Comparison of ENCODE assay signal across 10 cellular contexts in genomic region chr7:26705567-26705966, GRCh38.
DNase-seq lines count a peak whose midpoint lies in the region; ATAC-seq, FAIRE-seq and TF ChIP-seq lines count a peak whose summit lies in the region.
"Had no signal": no experiment of that assay in that cellular context is flagged by ENCODE, and none has a peak within 500 bp of the region (broad histone marks: within the 10 kb centered on the region; RNA-seq: fewer than 3 reads in every experiment).

No MANE protein-coding gene starts in this region.

- no peak overlapping the region for H3K4me3 Mint-ChIP-seq in natural killer cell treated with Interleukin-12 subunit alpha and Interleukin-12 subunit beta and Interleukin-15 and Interleukin-18, amount 100 ng/mL, for 72 hours

- H3K36me3 Mint-ChIP-seq in natural killer cell treated with Interleukin-12 subunit alpha and Interleukin-12 subunit beta and Interleukin-15 and Interleukin-18, amount 100 ng/mL, for 72 hours, result no peaks in the 10 kb centered on the region

- H3K27me3 Mint-ChIP-seq in natural killer cell treated with Interleukin-12 subunit alpha and Interleukin-12 subunit beta and Interleukin-15 and Interleukin-18, amount 100 ng/mL, for 72 hours, result no peaks in the 10 kb centered on the region

- in situ Hi-C loops in KBM-7 (cut with MboI; ENCODE audit: low pct_unique_long_range_greater_than_20kb, low sequenced_read_pairs), result no loop called here

- FAIRE-seq in GM12892 (lab: Jason Lieb, UNC), result no peak

- DNase-seq in H4 (ENCODE audit: low spot score) (peak; percentile 92), NCI-H226 (peak; percentile 93), epithelial cell of prostate (ENCODE audit: low read depth, low spot score) (peak; percentile 39), skeletal muscle cell (ENCODE audit: low read depth) (peak; percentile 90), KBM-7 (no peak), GM12892 (ENCODE audit: insufficient read length) (no peak)
- no peak for DNase-seq in stimulated activated naive CD4-positive, alpha-beta T cell (lab: John Stamatoyannopoulos, UW)
- no peak for DNase-seq in natural killer cell treated with Interleukin-12 subunit alpha and Interleukin-12 subunit beta and Interleukin-15 and Interleukin-18, amount 100 ng/mL, for 72 hours (ENCODE audit: low spot score)
- DNase-seq: nucleus accumbens had no signal

- H3K27ac Mint-ChIP-seq in natural killer cell treated with Interleukin-12 subunit alpha and Interleukin-12 subunit beta and Interleukin-15 and Interleukin-18, amount 100 ng/mL, for 72 hours, result no peak overlapping the region

- H3K27ac ChIP-seq in epithelial cell of prostate, result no peak overlapping the region

- H3K4me1 Mint-ChIP-seq in natural killer cell treated with Interleukin-12 subunit alpha and Interleukin-12 subunit beta and Interleukin-15 and Interleukin-18, amount 100 ng/mL, for 72 hours (ENCODE audit: low read depth in 2 of 2), result no peaks in the 10 kb centered on the region

- H3K4me3 ChIP-seq in skeletal muscle cell (ENCODE audit: low read depth, low read length), result no peak overlapping the region

- ATAC-seq in natural killer cell treated with Interleukin-12 subunit alpha and Interleukin-12 subunit beta and Interleukin-15 and Interleukin-18, amount 100 ng/mL, for 72 hours, result no peak
- ATAC-seq: esophagus mucosa had no signal

- no peak for TF ChIP-seq POLR2A in GM12892 (IDR thresholded peaks at IDR 0.05; ENCODE audit: low read depth, low read length)

- H3K9me3 Mint-ChIP-seq in natural killer cell treated with Interleukin-12 subunit alpha and Interleukin-12 subunit beta and Interleukin-15 and Interleukin-18, amount 100 ng/mL, for 72 hours, result no peaks in the 10 kb centered on the region

Comparison
In these comparisons a context has a peak if more than half of its experiments do, and no peak if none do; other contexts are left out.
1. DNase-seq: peak in H4 (single experiment), NCI-H226 (single experiment), epithelial cell of prostate (single experiment) and skeletal muscle cell (single experiment); none in stimulated activated naive CD4-positive, alpha-beta T cell (0 of 6), KBM-7 (single experiment), GM12892 (single experiment) and natural killer cell treated with Interleukin-12 subunit alpha and Interleukin-12 subunit beta and Interleukin-15 and Interleukin-18, amount 100 ng/mL, for 72 hours (single experiment).